ENCODE assay signal across 38 cellular contexts in genomic region chr11:135019343-135019742, GRCh38.
"Had no signal": no experiment of that assay in that cellular context is flagged by ENCODE, and none has a peak within 500 bp of the region (broad histone marks: within the 10 kb centered on the region; RNA-seq: fewer than 3 reads in every experiment).

No MANE protein-coding gene starts in this region.

- H3K9me3 ChIP-seq: adrenal gland, ascending aorta, body of pancreas, breast epithelium had no signal

- H3K4me3 ChIP-seq: adrenal gland, ascending aorta, body of pancreas, breast epithelium, cardiac muscle cell had no signal

- H3K4me1 Mint-ChIP-seq: activated naive CD4-positive, alpha-beta T cell treated with anti-CD3 and anti-CD28 coated beads, Interleukin-2, amount 10 ng/mL, durations not matched to agents 7 days and 5 days; activated naive CD4-positive, alpha-beta T cell treated with anti-CD3 and anti-CD28 coated beads, Interleukin-2, amount 50 U/mL, for 24 hours; activated naive CD8-positive, alpha-beta T cell treated with anti-CD3 and anti-CD28 coated beads for 36 hours; activated naive CD8-positive, alpha-beta T cell treated with anti-CD3 and anti-CD28 coated beads, Interleukin-2, amount 50 U/mL, for 24 hours; activated T-helper 17 cell treated with anti-CD3 and anti-CD28 coated beads, Interleukin-2, amount 50 U/mL, for 72 hours; brain; central memory CD8-positive, alpha-beta T cell had no signal

- H3K4me1 ChIP-seq: adrenal gland, ascending aorta, body of pancreas, breast epithelium had no signal

- DNase-seq: activated effector memory CD4-positive, alpha-beta T cell treated with anti-CD3 and anti-CD28 coated beads, Interleukin-2, amount 50 U/mL, for 16 hours; activated effector memory CD4-positive, alpha-beta T cell treated with Interleukin-2 at 50 U/mL for 16 hours; activated gamma-delta T cell; activated gamma-delta T cell treated with Interleukin-2 at 50 U/mL for 16 hours; activated naive CD4-positive, alpha-beta T cell; activated naive CD4-positive, alpha-beta T cell treated with anti-CD3 and anti-CD28 coated beads for 36 hours; activated naive CD4-positive, alpha-beta T cell treated with anti-CD3 and anti-CD28 coated beads, Interleukin-2, amount 10 ng/mL, durations not matched to agents 7 days and 5 days; activated naive CD4-positive, alpha-beta T cell treated with anti-CD3 and anti-CD28 coated beads, Interleukin-2, amount 50 U/mL, for 16 hours; activated naive CD4-positive, alpha-beta T cell treated with Interleukin-2 at 50 U/mL for 16 hours; activated naive CD8-positive, alpha-beta T cell treated with anti-CD3 and anti-CD28 coated beads for 36 hours; activated naive CD8-positive, alpha-beta T cell treated with anti-CD3 and anti-CD28 coated beads, Interleukin-2, amount 10 ng/mL, durations not matched to agents 7 days and 5 days; activated naive CD8-positive, alpha-beta T cell treated with anti-CD3 and anti-CD28 coated beads, Interleukin-2, amount 50 U/mL, for 24 hours; activated T-cell treated with anti-CD3 and anti-CD28 coated beads for 4 hours; activated T-cell treated with anti-CD3 and anti-CD28 coated beads, Interleukin-2, amount 50 U/mL, for 1 hour; activated T-cell treated with anti-CD3 and anti-CD28 coated beads, Interleukin-2, amount 50 U/mL, for 24 hours; activated T-cell treated with anti-CD3 and anti-CD28 coated beads, Interleukin-2, amount 50 U/mL, for 4 hours; activated T-cell treated with anti-CD3 and anti-CD28 coated beads, Interleukin-2, amount 50 U/mL, for 48 hours; activated T-cell treated with anti-CD3 and anti-CD28 coated beads, Interleukin-2, amount 50 U/mL, for 72 hours; adrenal gland; amniotic stem cell; amygdala; anterior cingulate cortex; aorta; body of pancreas; caudate nucleus; central memory CD4-positive, alpha-beta T cell; cerebellar nuclear complex had no signal

- H3K27me3 ChIP-seq: adrenal gland, ascending aorta, body of pancreas, breast epithelium had no signal

- H3K27ac ChIP-seq: adrenal gland, ascending aorta, body of pancreas, breast epithelium, cardiac muscle cell had no signal

- H3K4me3 Mint-ChIP-seq: activated naive CD4-positive, alpha-beta T cell treated with anti-CD3 and anti-CD28 coated beads for 36 hours; activated naive CD4-positive, alpha-beta T cell treated with anti-CD3 and anti-CD28 coated beads, Interleukin-2, amount 10 ng/mL, durations not matched to agents 7 days and 5 days; activated naive CD4-positive, alpha-beta T cell treated with anti-CD3 and anti-CD28 coated beads, Interleukin-2, amount 50 U/mL, for 24 hours; activated naive CD8-positive, alpha-beta T cell; activated naive CD8-positive, alpha-beta T cell treated with anti-CD3 and anti-CD28 coated beads for 36 hours; activated naive CD8-positive, alpha-beta T cell treated with anti-CD3 and anti-CD28 coated beads, Interleukin-2, amount 10 ng/mL, durations not matched to agents 7 days and 5 days; activated naive CD8-positive, alpha-beta T cell treated with anti-CD3 and anti-CD28 coated beads, Interleukin-2, amount 50 U/mL, for 24 hours; activated T-cell treated with anti-CD3 and anti-CD28 coated beads, Interleukin-2, amount 50 U/mL, for 24 hours; activated T-cell treated with anti-CD3 and anti-CD28 coated beads, Interleukin-2, amount 50 U/mL, for 4 hours; activated T-cell treated with anti-CD3 and anti-CD28 coated beads, Interleukin-2, amount 50 U/mL, for 72 hours; activated T-helper 1 cell treated with anti-CD3 and anti-CD28 coated beads, Interleukin-12 subunit alpha, Interleukin-12 subunit beta, Interleukin-2, Interleukin-4 antibody, amounts not matched to agents 30 ng/mL and 10 ng/mL and 1 ng/mL, durations not matched to agents 14 hours and 24 hours and 36 hours; activated T-helper 17 cell treated with anti-CD3 and anti-CD28 coated beads, Interleukin-2, amount 50 U/mL, for 72 hours; brain; central memory CD8-positive, alpha-beta T cell had no signal

- H3K27me3 Mint-ChIP-seq: activated naive CD4-positive, alpha-beta T cell treated with anti-CD3 and anti-CD28 coated beads, Interleukin-2, amount 10 ng/mL, durations not matched to agents 7 days and 5 days; activated naive CD8-positive, alpha-beta T cell treated with anti-CD3 and anti-CD28 coated beads, Interleukin-2, amount 10 ng/mL, durations not matched to agents 7 days and 5 days had no signal

- H3K9me3 Mint-ChIP-seq: activated naive CD4-positive, alpha-beta T cell treated with anti-CD3 and anti-CD28 coated beads for 36 hours; activated naive CD4-positive, alpha-beta T cell treated with anti-CD3 and anti-CD28 coated beads, Interleukin-2, amount 10 ng/mL, durations not matched to agents 7 days and 5 days; activated naive CD4-positive, alpha-beta T cell treated with anti-CD3 and anti-CD28 coated beads, Interleukin-2, amount 50 U/mL, for 24 hours; activated naive CD8-positive, alpha-beta T cell treated with anti-CD3 and anti-CD28 coated beads for 36 hours; activated naive CD8-positive, alpha-beta T cell treated with anti-CD3 and anti-CD28 coated beads, Interleukin-2, amount 10 ng/mL, durations not matched to agents 7 days and 5 days; activated naive CD8-positive, alpha-beta T cell treated with anti-CD3 and anti-CD28 coated beads, Interleukin-2, amount 50 U/mL, for 24 hours; activated T-cell treated with anti-CD3 and anti-CD28 coated beads, Interleukin-2, amount 50 U/mL, for 24 hours; activated T-cell treated with anti-CD3 and anti-CD28 coated beads, Interleukin-2, amount 50 U/mL, for 4 hours; activated T-cell treated with anti-CD3 and anti-CD28 coated beads, Interleukin-2, amount 50 U/mL, for 72 hours; activated T-helper 1 cell treated with anti-CD3 and anti-CD28 coated beads, Interleukin-12 subunit alpha, Interleukin-12 subunit beta, Interleukin-2, Interleukin-4 antibody, amounts not matched to agents 30 ng/mL and 10 ng/mL and 1 ng/mL, durations not matched to agents 14 hours and 24 hours and 36 hours; activated T-helper 17 cell treated with anti-CD3 and anti-CD28 coated beads, Interleukin-2, amount 50 U/mL, for 72 hours; activated T-helper 2 cell treated with anti-CD3 and anti-CD28 coated beads, Interferon-gamma antibody, Interleukin-2, Interleukin-4, amounts not matched to agents 10 μg/mL and 5 μg/mL and 100 μg/mL, durations not matched to agents 14 hours and 24 hours and 36 hours; central memory CD8-positive, alpha-beta T cell had no signal

- H3K27ac Mint-ChIP-seq: activated naive CD4-positive, alpha-beta T cell treated with anti-CD3 and anti-CD28 coated beads for 36 hours; activated naive CD4-positive, alpha-beta T cell treated with anti-CD3 and anti-CD28 coated beads, Interleukin-2, amount 10 ng/mL, durations not matched to agents 7 days and 5 days; activated naive CD4-positive, alpha-beta T cell treated with anti-CD3 and anti-CD28 coated beads, Interleukin-2, amount 50 U/mL, for 24 hours; activated naive CD4-positive, alpha-beta T cell treated with anti-CD3 and anti-CD28 coated beads, Interleukin-2, amount 50 U/mL, for 72 hours; activated naive CD8-positive, alpha-beta T cell; activated naive CD8-positive, alpha-beta T cell treated with anti-CD3 and anti-CD28 coated beads for 36 hours; activated naive CD8-positive, alpha-beta T cell treated with anti-CD3 and anti-CD28 coated beads, Interleukin-2, amount 10 ng/mL, durations not matched to agents 7 days and 5 days; activated naive CD8-positive, alpha-beta T cell treated with anti-CD3 and anti-CD28 coated beads, Interleukin-2, amount 50 U/mL, for 24 hours; activated T-cell treated with anti-CD3 and anti-CD28 coated beads, Interleukin-2, amount 50 U/mL, for 24 hours; activated T-cell treated with anti-CD3 and anti-CD28 coated beads, Interleukin-2, amount 50 U/mL, for 72 hours; activated T-helper 1 cell treated with anti-CD3 and anti-CD28 coated beads, Interleukin-12 subunit alpha, Interleukin-12 subunit beta, Interleukin-2, Interleukin-4 antibody, amounts not matched to agents 30 ng/mL and 10 ng/mL and 1 ng/mL, durations not matched to agents 14 hours and 24 hours and 36 hours; activated T-helper 17 cell treated with anti-CD3 and anti-CD28 coated beads, Interleukin-2, amount 50 U/mL, for 72 hours; activated T-helper 2 cell treated with anti-CD3 and anti-CD28 coated beads, Interferon-gamma antibody, Interleukin-2, Interleukin-4, amounts not matched to agents 10 μg/mL and 5 μg/mL and 100 μg/mL, durations not matched to agents 14 hours and 24 hours and 36 hours; brain had no signal

- H3K36me3 ChIP-seq: adrenal gland, ascending aorta, breast epithelium, cardiac muscle cell had no signal

- ATAC-seq: activated naive CD4-positive, alpha-beta T cell treated with anti-CD3 and anti-CD28 coated beads, Interleukin-2, amount 50 U/mL, for 72 hours; activated naive CD8-positive, alpha-beta T cell treated with anti-CD3 and anti-CD28 coated beads, Interleukin-2, amount 50 U/mL, for 24 hours; activated T-cell treated with anti-CD3 and anti-CD28 coated beads, Interleukin-2, amount 50 U/mL, for 4 hours; activated T-cell treated with anti-CD3 and anti-CD28 coated beads, Interleukin-2, amount 50 U/mL, for 72 hours; activated T-helper 17 cell treated with anti-CD3 and anti-CD28 coated beads, Interleukin-2, amount 50 U/mL, for 72 hours; body of pancreas had no signal
